Comparison of ENCODE assay signal across 1 cellular context in the genomic region with DNA sequence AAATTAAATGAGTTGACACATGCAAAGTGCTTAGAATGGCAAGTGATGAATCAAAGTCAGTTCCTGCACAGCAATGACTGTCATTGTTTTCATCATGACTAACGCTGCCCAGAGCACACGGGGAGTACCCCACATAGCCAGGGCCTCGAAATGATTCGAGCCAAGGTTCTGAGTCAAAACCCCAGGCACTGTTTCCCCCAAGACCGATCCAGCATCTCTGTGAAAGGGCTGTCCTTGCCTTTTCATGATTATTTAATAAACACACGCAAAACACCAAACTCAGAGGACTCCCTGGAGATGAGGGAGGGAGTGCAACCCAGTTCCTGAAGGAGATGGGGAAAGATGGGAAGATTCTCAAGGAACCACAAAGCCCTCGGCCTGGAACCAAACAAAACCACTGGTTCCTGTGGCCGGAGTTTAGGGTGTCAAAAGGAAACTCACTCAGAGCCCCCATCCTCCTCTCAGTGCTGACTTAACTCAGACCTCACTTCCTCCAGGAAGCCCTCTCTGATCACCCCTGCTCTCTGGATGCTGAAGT.
TF ChIP-seq lines count a peak whose summit lies in the region.

No MANE protein-coding gene starts in this region.

TF ChIP-seq in GM12878, 131 proteins besides CTCF, POLR2A, EP300 and RAD21 (continued from another document):
- TF ChIP-seq, protein P1, sequence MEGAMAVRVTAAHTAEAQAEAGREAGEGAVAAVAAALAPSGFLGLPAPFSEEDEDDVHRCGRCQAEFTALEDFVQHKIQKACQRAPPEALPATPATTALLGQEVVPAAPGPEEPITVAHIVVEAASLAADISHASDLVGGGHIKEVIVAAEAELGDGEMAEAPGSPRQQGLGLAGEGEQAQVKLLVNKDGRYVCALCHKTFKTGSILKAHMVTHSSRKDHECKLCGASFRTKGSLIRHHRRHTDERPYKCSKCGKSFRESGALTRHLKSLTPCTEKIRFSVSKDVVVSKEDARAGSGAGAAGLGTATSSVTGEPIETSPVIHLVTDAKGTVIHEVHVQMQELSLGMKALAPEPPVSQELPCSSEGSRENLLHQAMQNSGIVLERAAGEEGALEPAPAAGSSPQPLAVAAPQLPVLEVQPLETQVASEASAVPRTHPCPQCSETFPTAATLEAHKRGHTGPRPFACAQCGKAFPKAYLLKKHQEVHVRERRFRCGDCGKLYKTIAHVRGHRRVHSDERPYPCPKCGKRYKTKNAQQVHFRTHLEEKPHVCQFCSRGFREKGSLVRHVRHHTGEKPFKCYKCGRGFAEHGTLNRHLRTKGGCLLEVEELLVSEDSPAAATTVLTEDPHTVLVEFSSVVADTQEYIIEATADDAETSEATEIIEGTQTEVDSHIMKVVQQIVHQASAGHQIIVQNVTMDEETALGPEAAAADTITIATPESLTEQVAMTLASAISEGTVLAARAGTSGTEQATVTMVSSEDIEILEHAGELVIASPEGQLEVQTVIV (IDR thresholded peaks at IDR 0.05; ENCODE audit: borderline replicate concordance, partially characterized antibody) = no peak
- TF ChIP-seq ZNF384 (IDR thresholded peaks at IDR 0.05; ENCODE audit: borderline replicate concordance, low read depth, low read length) = no peak
- TF ChIP-seq, protein P2, sequence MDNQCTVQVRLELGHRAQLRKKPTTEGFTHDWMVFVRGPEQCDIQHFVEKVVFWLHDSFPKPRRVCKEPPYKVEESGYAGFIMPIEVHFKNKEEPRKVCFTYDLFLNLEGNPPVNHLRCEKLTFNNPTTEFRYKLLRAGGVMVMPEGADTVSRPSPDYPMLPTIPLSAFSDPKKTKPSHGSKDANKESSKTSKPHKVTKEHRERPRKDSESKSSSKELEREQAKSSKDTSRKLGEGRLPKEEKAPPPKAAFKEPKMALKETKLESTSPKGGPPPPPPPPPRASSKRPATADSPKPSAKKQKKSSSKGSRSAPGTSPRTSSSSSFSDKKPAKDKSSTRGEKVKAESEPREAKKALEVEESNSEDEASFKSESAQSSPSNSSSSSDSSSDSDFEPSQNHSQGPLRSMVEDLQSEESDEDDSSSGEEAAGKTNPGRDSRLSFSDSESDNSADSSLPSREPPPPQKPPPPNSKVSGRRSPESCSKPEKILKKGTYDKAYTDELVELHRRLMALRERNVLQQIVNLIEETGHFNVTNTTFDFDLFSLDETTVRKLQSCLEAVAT (IDR thresholded peaks at IDR 0.05) = 0 out of 2 replicates have a peak, but pooled peaks have one; percentile 24
- 0 out of 2 replicates have a peak, but pooled peaks have one; percentile 56 for TF ChIP-seq RCOR1 (conservative IDR thresholded peaks at IDR 0.05; ENCODE audit: low read depth, low read length)
- TF ChIP-seq, protein P3, sequence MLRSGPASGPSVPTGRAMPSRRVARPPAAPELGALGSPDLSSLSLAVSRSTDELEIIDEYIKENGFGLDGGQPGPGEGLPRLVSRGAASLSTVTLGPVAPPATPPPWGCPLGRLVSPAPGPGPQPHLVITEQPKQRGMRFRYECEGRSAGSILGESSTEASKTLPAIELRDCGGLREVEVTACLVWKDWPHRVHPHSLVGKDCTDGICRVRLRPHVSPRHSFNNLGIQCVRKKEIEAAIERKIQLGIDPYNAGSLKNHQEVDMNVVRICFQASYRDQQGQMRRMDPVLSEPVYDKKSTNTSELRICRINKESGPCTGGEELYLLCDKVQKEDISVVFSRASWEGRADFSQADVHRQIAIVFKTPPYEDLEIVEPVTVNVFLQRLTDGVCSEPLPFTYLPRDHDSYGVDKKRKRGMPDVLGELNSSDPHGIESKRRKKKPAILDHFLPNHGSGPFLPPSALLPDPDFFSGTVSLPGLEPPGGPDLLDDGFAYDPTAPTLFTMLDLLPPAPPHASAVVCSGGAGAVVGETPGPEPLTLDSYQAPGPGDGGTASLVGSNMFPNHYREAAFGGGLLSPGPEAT (IDR thresholded peaks at IDR 0.05; ENCODE audit: low read depth) = peak; percentile 71
